In genomic region chr1:19869929-19870328, GRCh38 we compare ENCODE assay signal across 2 cellular contexts.
TF ChIP-seq lines count a peak whose summit lies in the region.

No MANE protein-coding gene starts in this region.

TF ChIP-seq in IMR-90, 13 proteins besides CTCF, POLR2A, EP300 and RAD21:
- TF ChIP-seq MAZ (IDR thresholded peaks at IDR 0.05; ENCODE audit: borderline replicate concordance, low read depth, low read length) (no peak), CHD1 (IDR thresholded peaks at IDR 0.05; ENCODE audit: low read depth, low read length) (no peak), MXI1 (IDR thresholded peaks at IDR 0.05; ENCODE audit: borderline replicate concordance, low read depth, low read length) (no peak)

TF ChIP-seq in K562, 482 proteins besides CTCF, POLR2A, EP300 and RAD21 (continues in another document):
- TF ChIP-seq ZBTB34 (CRISPR knock-in tag; IDR thresholded peaks at IDR 0.05) (no peak), ZNF232 (CRISPR knock-in tag; IDR thresholded peaks at IDR 0.05) (no peak), ZC3H8 (IDR thresholded peaks at IDR 0.05) (no peak), BCL6 (CRISPR knock-in tag; IDR thresholded peaks at IDR 0.05) (peak; percentile 90; the same call in 1 of the 2 replicates), ZNF175 (CRISPR knock-in tag; IDR thresholded peaks at IDR 0.05; ENCODE audit: low read depth) (peak; percentile 98), RNF2 (IDR thresholded peaks at IDR 0.05) (peak; percentile 75), NR2C2 (CRISPR knock-in tag; IDR thresholded peaks at IDR 0.05) (no peak), NR2C2 (tag; IDR thresholded peaks at IDR 0.05) (no peak), GABPA (tag; conservative IDR thresholded peaks at IDR 0.05; ENCODE audit: low read depth) (peak; percentile 60), GTF2F1 (IDR thresholded peaks at IDR 0.05; ENCODE audit: low read depth, low read length) (no peak), SMAD4 (CRISPR knock-in tag; conservative IDR thresholded peaks at IDR 0.05) (peak; percentile 99), DNMT1 (IDR thresholded peaks at IDR 0.05) (no peak), ZNF766 (CRISPR knock-in tag; conservative IDR thresholded peaks at IDR 0.05) (peak; percentile 95), PCBP2 (IDR thresholded peaks at IDR 0.05; ENCODE audit: low read depth, low read length, poor library complexity, severe bottlenecking) (no peak), ADNP (tag; IDR thresholded peaks at IDR 0.05) (no peak), ZNF134 (CRISPR knock-in tag; conservative IDR thresholded peaks at IDR 0.05) (peak; percentile 81), RUNX1 (IDR thresholded peaks at IDR 0.05; ENCODE audit: low read depth) (peak; percentile 95), ZNF655 (CRISPR knock-in tag; IDR thresholded peaks at IDR 0.05) (no peak), NR3C1 (CRISPR knock-in tag; IDR thresholded peaks at IDR 0.05) (no peak), ZNF436 (CRISPR knock-in tag; IDR thresholded peaks at IDR 0.05) (no peak), PREB (CRISPR knock-in tag; IDR thresholded peaks at IDR 0.05) (no peak), CTCFL (IDR thresholded peaks at IDR 0.05; ENCODE audit: borderline replicate concordance, insufficient read depth, low read depth, low read length, poor library complexity, severe bottlenecking) (no peak), RBM14 (IDR thresholded peaks at IDR 0.05; ENCODE audit: borderline replicate concordance, insufficient read depth, low read depth, low read length) (no peak), TRIM24 (IDR thresholded peaks at IDR 0.05) (peak; percentile 99), ZNF507 (tag; conservative IDR thresholded peaks at IDR 0.05) (no peak), CCAR2 (IDR thresholded peaks at IDR 0.05; ENCODE audit: low read depth, low read length) (no peak), UBTF (IDR thresholded peaks at IDR 0.05; ENCODE audit: borderline replicate concordance in 1 of 2, low read depth in 2 of 2, low read length in 2 of 2) (no peak), ZNF263 (CRISPR knock-in tag; IDR thresholded peaks at IDR 0.05; ENCODE audit: borderline replicate concordance) (0 out of 2 replicates have a peak, but pooled peaks have one; percentile 32), KLF16 (IDR thresholded peaks at IDR 0.05) (peak; percentile 100), TAF15 (IDR thresholded peaks at IDR 0.05; ENCODE audit: low read depth, low read length) (no peak), ZNF253 (CRISPR knock-in tag; conservative IDR thresholded peaks at IDR 0.05) (no peak), PHTF2 (CRISPR knock-in tag; IDR thresholded peaks at IDR 0.05) (no peak), NR2C1 (IDR thresholded peaks at IDR 0.05) (no peak), NR2C1 (tag; IDR thresholded peaks at IDR 0.05) (peak; percentile 76), ZNF217 (CRISPR knock-in tag; IDR thresholded peaks at IDR 0.05) (no peak), BDP1 (IDR thresholded peaks at IDR 0.05; ENCODE audit: insufficient read depth, insufficient read length) (no peak), ZNF589 (CRISPR knock-in tag; IDR thresholded peaks at IDR 0.05; ENCODE audit: low read depth) (peak; percentile 99), GMEB1 (CRISPR knock-in tag; IDR thresholded peaks at IDR 0.05) (0 out of 2 replicates have a peak, but pooled peaks have one; percentile 49), POLR2B (IDR thresholded peaks at IDR 0.05; ENCODE audit: low read depth, partially characterized antibody) (no peak), CHCHD3 (CRISPR knock-in tag; IDR thresholded peaks at IDR 0.05) (no peak), ZNF518B (CRISPR knock-in tag; IDR thresholded peaks at IDR 0.05) (no peak), MAFF (IDR thresholded peaks at IDR 0.05; ENCODE audit: low read length) (no peak; the same call in 1 of the 2 replicates), CSDE1 (IDR thresholded peaks at IDR 0.05) (no peak), RBM39 (optimal IDR thresholded peaks at IDR 0.05; ENCODE audit: low read depth, low read length) (no peak), NR4A1 (CRISPR knock-in tag; IDR thresholded peaks at IDR 0.05) (no peak), NR4A1 (tag; IDR thresholded peaks at IDR 0.05) (peak; percentile 90), RBM15 (IDR thresholded peaks at IDR 0.05; ENCODE audit: insufficient read depth, low read length) (no peak), JUND (IDR thresholded peaks at IDR 0.05; ENCODE audit: borderline replicate concordance, low read depth, low read length) (peak; percentile 79), JUND (tag; IDR thresholded peaks at IDR 0.05; ENCODE audit: borderline replicate concordance, low read depth, low read length) (peak; percentile 34; the same call in 1 of the 3 replicates), ZNF398 (CRISPR knock-in tag; IDR thresholded peaks at IDR 0.05) (no peak), MCM5 (IDR thresholded peaks at IDR 0.05; ENCODE audit: low read depth) (no peak), ZNF778 (CRISPR knock-in tag; IDR thresholded peaks at IDR 0.05) (no peak), ZNF780A (CRISPR knock-in tag; IDR thresholded peaks at IDR 0.05) (no peak), SNIP1 (IDR thresholded peaks at IDR 0.05; ENCODE audit: low read depth) (no peak), ZFP1 (CRISPR knock-in tag; IDR thresholded peaks at IDR 0.05) (no peak), ZNF140 (CRISPR knock-in tag; IDR thresholded peaks at IDR 0.05) (no peak), ESRRA (IDR thresholded peaks at IDR 0.05; ENCODE audit: borderline replicate concordance, low read depth) (no peak), PTBP1 (IDR thresholded peaks at IDR 0.05; ENCODE audit: low read depth, low read length) (0 out of 2 replicates have a peak, but pooled peaks have one; percentile 27), ZSCAN32 (CRISPR knock-in tag; IDR thresholded peaks at IDR 0.05) (no peak)
